1 cellular context compared by ENCODE assay signal in genomic region chr3:12979151-12979946, GRCh38.
TF ChIP-seq lines count a peak whose summit lies in the region.

No MANE protein-coding gene starts in this region.

TF ChIP-seq in K562, 482 proteins besides CTCF, POLR2A, EP300 and RAD21 (continued from another document):
- TF ChIP-seq FOXK2 (conservative IDR thresholded peaks at IDR 0.05 in 1 of 2, IDR thresholded peaks at IDR 0.05 in 1 of 2; ENCODE audit: low read depth in 2 of 2), result 0 out of 4 replicates have a peak, but pooled peaks of 1 of the 2 experiments have one; percentile 26
- TF ChIP-seq CHD2 (IDR thresholded peaks at IDR 0.05; ENCODE audit: low read depth, low read length), result no peak
- TF ChIP-seq MBD1 (CRISPR knock-in tag; IDR thresholded peaks at IDR 0.05), result no peak
- no peak for TF ChIP-seq SREBF2 (CRISPR knock-in tag; IDR thresholded peaks at IDR 0.05)
- no peak for TF ChIP-seq GTF2F1 (IDR thresholded peaks at IDR 0.05; ENCODE audit: low read depth, low read length)
- TF ChIP-seq ATF4 (CRISPR knock-in tag; IDR thresholded peaks at IDR 0.05), result no peak
- no peak for TF ChIP-seq ZNF347 (CRISPR knock-in tag; IDR thresholded peaks at IDR 0.05; ENCODE audit: low read depth)
- TF ChIP-seq ZNF41 (CRISPR knock-in tag; conservative IDR thresholded peaks at IDR 0.05), result no peak
- TF ChIP-seq ARID3B (CRISPR knock-in tag; IDR thresholded peaks at IDR 0.05; ENCODE audit: borderline replicate concordance), result no peak
- TF ChIP-seq, protein P1, sequence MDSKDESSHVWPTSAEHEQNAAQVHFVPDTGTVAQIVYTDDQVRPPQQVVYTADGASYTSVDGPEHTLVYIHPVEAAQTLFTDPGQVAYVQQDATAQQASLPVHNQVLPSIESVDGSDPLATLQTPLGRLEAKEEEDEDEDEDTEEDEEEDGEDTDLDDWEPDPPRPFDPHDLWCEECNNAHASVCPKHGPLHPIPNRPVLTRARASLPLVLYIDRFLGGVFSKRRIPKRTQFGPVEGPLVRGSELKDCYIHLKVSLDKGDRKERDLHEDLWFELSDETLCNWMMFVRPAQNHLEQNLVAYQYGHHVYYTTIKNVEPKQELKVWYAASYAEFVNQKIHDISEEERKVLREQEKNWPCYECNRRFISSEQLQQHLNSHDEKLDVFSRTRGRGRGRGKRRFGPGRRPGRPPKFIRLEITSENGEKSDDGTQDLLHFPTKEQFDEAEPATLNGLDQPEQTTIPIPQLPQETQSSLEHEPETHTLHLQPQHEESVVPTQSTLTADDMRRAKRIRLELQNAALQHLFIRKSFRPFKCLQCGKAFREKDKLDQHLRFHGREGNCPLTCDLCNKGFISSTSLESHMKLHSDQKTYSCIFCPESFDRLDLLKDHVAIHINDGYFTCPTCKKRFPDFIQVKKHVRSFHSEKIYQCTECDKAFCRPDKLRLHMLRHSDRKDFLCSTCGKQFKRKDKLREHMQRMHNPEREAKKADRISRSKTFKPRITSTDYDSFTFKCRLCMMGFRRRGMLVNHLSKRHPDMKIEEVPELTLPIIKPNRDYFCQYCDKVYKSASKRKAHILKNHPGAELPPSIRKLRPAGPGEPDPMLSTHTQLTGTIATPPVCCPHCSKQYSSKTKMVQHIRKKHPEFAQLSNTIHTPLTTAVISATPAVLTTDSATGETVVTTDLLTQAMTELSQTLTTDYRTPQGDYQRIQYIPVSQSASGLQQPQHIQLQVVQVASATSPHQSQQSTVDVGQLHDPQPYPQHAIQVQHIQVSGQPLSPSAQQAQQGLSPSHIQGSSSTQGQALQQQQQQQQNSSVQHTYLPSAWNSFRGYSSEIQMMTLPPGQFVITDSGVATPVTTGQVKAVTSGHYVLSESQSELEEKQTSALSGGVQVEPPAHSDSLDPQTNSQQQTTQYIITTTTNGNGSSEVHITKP (IDR thresholded peaks at IDR 0.05; ENCODE audit: partially characterized antibody), result peak; percentile 63
- no peak for TF ChIP-seq EHMT2 (IDR thresholded peaks at IDR 0.05)
- TF ChIP-seq UBTF (IDR thresholded peaks at IDR 0.05; ENCODE audit: borderline replicate concordance in 1 of 2, low read depth in 2 of 2, low read length in 2 of 2), result no peak
- TF ChIP-seq ZBTB7A (IDR thresholded peaks at IDR 0.05; ENCODE audit: borderline replicate concordance, control insufficient read depth, low read depth, low read length), result no peak
